ENCODE assay signal across 8 cellular contexts in genomic region chr1:20507564-20508410, GRCh38. TPM values are rescaled to one million over a fixed set of nuclear protein-coding genes. Genes with fewer than 3 reads are reported as not detected.
DNase-seq lines count a peak whose midpoint lies in the region; ATAC-seq and TF ChIP-seq lines count a peak whose summit lies in the region.

A gene with protein sequence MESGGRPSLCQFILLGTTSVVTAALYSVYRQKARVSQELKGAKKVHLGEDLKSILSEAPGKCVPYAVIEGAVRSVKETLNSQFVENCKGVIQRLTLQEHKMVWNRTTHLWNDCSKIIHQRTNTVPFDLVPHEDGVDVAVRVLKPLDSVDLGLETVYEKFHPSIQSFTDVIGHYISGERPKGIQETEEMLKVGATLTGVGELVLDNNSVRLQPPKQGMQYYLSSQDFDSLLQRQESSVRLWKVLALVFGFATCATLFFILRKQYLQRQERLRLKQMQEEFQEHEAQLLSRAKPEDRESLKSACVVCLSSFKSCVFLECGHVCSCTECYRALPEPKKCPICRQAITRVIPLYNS (minus strand): TSS chr1:20508151. CDS start chr1:20508024, 127 bp downstream.

- in situ Hi-C loops in transverse colon (cut with MboI; ENCODE audit: low pct_ligation_motif_present in 1 of 4, low pct_unique_long_range_greater_than_20kb in 1 of 4, low sequenced_read_pairs in 3 of 4), result no loop called here

- TF ChIP-seq POLR2A in adrenal gland (IDR thresholded peaks at IDR 0.05) (peak; percentile 66 to 68), heart left ventricle (IDR thresholded peaks at IDR 0.05) (peak; percentile 25 to 77), transverse colon (IDR thresholded peaks at IDR 0.05) (peak; percentile 72)

- TF ChIP-seq EP300 in transverse colon (IDR thresholded peaks at IDR 0.05; ENCODE audit: low read depth), result no peak

- H3K4me3 ChIP-seq in GM12865 (ENCODE audit: low read depth, low read length) (peak within 1 kb of the TSS; percentile 84), adrenal gland (peak within 1 kb of the TSS in 3 of 4 donors; percentile 71 to 91 (median 87)), heart left ventricle (peak within 1 kb of the TSS; percentile 72 to 95 (median 84)), transverse colon (peak within 1 kb of the TSS; percentile 72 to 99 (median 82))

- H3K27ac ChIP-seq in adrenal gland (peak within 1 kb of the TSS; percentile 30 to 98 (median 72)), heart left ventricle (peak within 1 kb of the TSS; percentile 72 to 93 (median 90)), transverse colon (peak within 1 kb of the TSS; percentile 81 to 96 (median 88))

- TF ChIP-seq CTCF in GM12865 (IDR thresholded peaks at IDR 0.05; ENCODE audit: insufficient read depth, low read depth, low read length, missing control alignments) (no peak), adrenal gland (IDR thresholded peaks at IDR 0.05) (no peak), heart left ventricle (IDR thresholded peaks at IDR 0.05) (no peak), transverse colon (IDR thresholded peaks at IDR 0.05) (peak in 1 of 5 experiments; percentile 8)

- peak; percentile 93 for DNase-seq in GM12865 (ENCODE audit: low read depth)
- peak; percentile 75 for DNase-seq in NCI-H146 treated with DMSO at 0.1 percent for 48 hours (lab: John Stamatoyannopoulos, UW; ENCODE audit: unreplicated experiment)
- peak; percentile 73 to 91 (median 85) for DNase-seq in T-helper 1 cell
- DNase-seq in adrenal gland, result peak; percentile 93 to 98 (median 96)
- DNase-seq in heart left ventricle, result peak; percentile 96 to 97 (median 97)
- DNase-seq in pons (ENCODE audit: low spot score), result peak; percentile 90
- peak; percentile 98 for DNase-seq in transverse colon

- H3K27me3 ChIP-seq in adrenal gland (no peaks in the 10 kb centered on the region), heart left ventricle (peaks cover 0 to 6% (median 0%) of the 10 kb centered on the region in 9 donors), transverse colon (peaks cover 10% of the 10 kb centered on the region)

- H3K9me3 ChIP-seq in adrenal gland (replicated peaks in 1 of 3) (no peaks in the 10 kb centered on the region), heart left ventricle (no peaks in the 10 kb centered on the region), transverse colon (no peaks in the 10 kb centered on the region)

- ATAC-seq in HG02840 (IDR thresholded peaks at IDR 0.05; ENCODE audit: low FRiP score, unreplicated experiment) (peak; percentile 92), heart left ventricle (peak; percentile 97 to 99 (median 98))

- H3K36me3 ChIP-seq in adrenal gland (replicated peaks in 1 of 2) (peaks cover 0 to 3% of the 10 kb centered on the region in 2 donors), heart left ventricle (peaks cover 0 to 35% (median 15%) of the 10 kb centered on the region in 9 donors), transverse colon (peaks cover 0 to 5% (median under 1%) of the 10 kb centered on the region in 4 donors)

- intact Hi-C loops in adrenal gland (cut with DNase I), result no loop called here
- intact Hi-C loops in heart left ventricle (cut with DNase I), result loop anchor here in 1 of 10 donors (5.0 kb wide), 1 partner anchor 125 kb away; the partner anchor contains the start of gene PINK1
- intact Hi-C loops in transverse colon (cut with DNase I; ENCODE audit: low total_unique reads), result no loop called here

- 0 to 1% (median 0%) methylated on average over 19 to 58 of the region's 58 CpGs for WGBS in adrenal gland, 4 donors
- WGBS in heart left ventricle, 4 donors, result 0 to 2% (median 1%) methylated on average over 22 to 58 of the region's 58 CpGs
- 0 to 1% methylated on average over 3 to 46 of the region's 58 CpGs for WGBS in transverse colon (ENCODE audit: low coverage in 1 of 2), 2 donors

- H3K4me1 ChIP-seq in adrenal gland (replicated peaks in 1 of 2) (peaks cover 6 to 24% of the 10 kb centered on the region in 2 donors), heart left ventricle (peaks cover 0 to 45% (median 35%) of the 10 kb centered on the region in 12 donors), transverse colon (peaks cover 7 to 26% (median 18%) of the 10 kb centered on the region in 4 donors)

RNA-seq across cellular contexts. Expression of the gene that starts here (rescaled TPM):
- total RNA-seq in adrenal gland, result 10 to 100 TPM; 27.9 to 48.0 (median 39.3) TPM
- polyA plus RNA-seq in adrenal gland, result 10 to 100 TPM in 1 of 3 donors, 1 to 10 TPM in 2; 3.7 to 21.3 (median 5.3) TPM
- 10 to 100 TPM; 34.5 to 57.1 (median 41.2) TPM for total RNA-seq in heart left ventricle
- 10 to 100 TPM; 12.4 to 57.3 TPM for polyA plus RNA-seq in heart left ventricle
- 10 to 100 TPM; 21.9 to 53.9 (median 43.9) TPM for total RNA-seq in transverse colon

Comparison
In these comparisons a context has a peak if more than half of its experiments do, and no peak if none do; other contexts are left out.
1. Peak in every context shown above with its lines: DNase-seq, ATAC-seq, H3K4me3 ChIP-seq and H3K27ac ChIP-seq.